ENCODE assay signal across 9 cellular contexts in the genomic region with DNA sequence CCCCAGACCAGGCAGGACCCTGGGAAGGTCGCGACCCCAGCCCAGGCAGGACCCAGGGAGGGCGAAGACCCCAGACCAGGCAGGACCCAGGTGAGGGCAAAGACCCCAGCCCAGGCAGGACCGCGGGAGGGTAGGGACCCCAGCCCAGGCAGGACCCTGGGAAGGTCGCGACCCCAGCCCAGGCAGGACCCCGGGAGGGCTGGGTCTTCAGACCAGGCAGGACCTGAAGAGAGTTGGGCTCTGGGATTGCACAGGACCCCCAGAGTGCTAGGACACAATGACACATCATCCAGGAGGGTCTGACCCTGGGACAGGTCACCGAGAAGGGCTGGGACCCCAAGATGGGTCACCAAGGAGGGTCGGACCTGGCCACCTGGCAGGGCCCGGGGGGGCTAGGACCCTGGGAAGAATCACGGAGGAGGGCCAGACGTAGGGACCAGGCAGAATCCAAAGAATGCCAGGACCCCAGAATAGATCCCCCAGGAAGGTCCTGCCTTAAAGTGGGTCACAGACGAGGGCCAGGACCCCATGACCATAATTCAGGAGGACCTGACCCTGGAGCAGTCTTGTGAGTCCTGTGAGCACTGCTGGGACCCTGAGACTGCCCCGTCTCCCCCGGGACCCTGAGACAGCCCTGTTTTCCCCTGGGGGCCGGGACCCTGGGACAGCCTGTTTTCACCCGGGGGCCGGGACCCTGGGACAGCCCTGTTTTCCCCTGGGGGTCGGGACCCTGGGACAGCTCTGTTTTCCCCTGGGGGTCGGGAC. TPM values are rescaled to one million over a fixed set of nuclear protein-coding genes. Genes with fewer than 3 reads are reported as not detected.
A peak's percentile ranks its signal among the peaks of the same experiment; 100 is the strongest.
DNase-seq lines count a peak whose midpoint lies in the region; ATAC-seq, FAIRE-seq and TF ChIP-seq lines count a peak whose summit lies in the region.
"Had no signal": no experiment of that assay in that cellular context is flagged by ENCODE, and none has a peak within 500 bp of the region (broad histone marks: within the 10 kb centered on the region; RNA-seq: fewer than 3 reads in every experiment).

No MANE protein-coding gene starts in this region.

- H3K27ac ChIP-seq in HEK293 (ENCODE audit: extremely low read depth, low read depth, low read length): no peak overlapping the region
- no peak overlapping the region for H3K27ac ChIP-seq in K562 (ENCODE audit: extremely low read depth, low read depth, low read length)
- H3K27ac ChIP-seq in kidney (ENCODE audit: low read depth in 2 of 2, low read length in 2 of 2): no peak overlapping the region
- no peak overlapping the region for H3K27ac ChIP-seq in stomach smooth muscle (ENCODE audit: low read length)

- 84% methylated on average over 12 of the region's 21 CpGs for WGBS in K562 (ENCODE audit: insufficient coverage, low coverage, missing lambda C conversion rate)

- no peaks in the 10 kb centered on the region for H3K27me3 ChIP-seq in K562 (ENCODE audit: control insufficient read depth in 2 of 2, insufficient read depth in 2 of 2, low read length in 2 of 2)
- H3K27me3 ChIP-seq in stomach smooth muscle (ENCODE audit: control insufficient read depth in 1 of 2, insufficient read depth in 2 of 2, low read length in 2 of 2): no peaks in the 10 kb centered on the region

- no peak for TF ChIP-seq POLR2A in K562 (conservative IDR thresholded peaks at IDR 0.05)

- H2AFZ ChIP-seq in K562 (ENCODE audit: low read depth, low read length): no peak overlapping the region

- H4K20me1 ChIP-seq in K562 (replicated peaks; ENCODE audit: control insufficient read depth, insufficient read depth, low read length): no peaks in the 10 kb centered on the region

- H3K9me3 ChIP-seq in HEK293 (ENCODE audit: control insufficient read depth, insufficient read depth, low read depth, low read length): no peaks in the 10 kb centered on the region
- H3K9me3 ChIP-seq in K562 (replicated peaks; ENCODE audit: control insufficient read depth, insufficient read depth, low read depth, low read length): no peaks in the 10 kb centered on the region
- H3K9me3 ChIP-seq in kidney (ENCODE audit: control insufficient read depth in 1 of 2, low read length in 2 of 2): no peaks in the 10 kb centered on the region
- no peaks in the 10 kb centered on the region for H3K9me3 ChIP-seq in stomach smooth muscle (ENCODE audit: control insufficient read depth in 2 of 2, low read length in 2 of 2)

- no peak for TF ChIP-seq RAD21 in K562 (CRISPR knock-in tag; conservative IDR thresholded peaks at IDR 0.05 in 1 of 2, IDR thresholded peaks at IDR 0.05 in 1 of 2)

- FAIRE-seq in K562 (lab: Jason Lieb, UNC): no peak
- FAIRE-seq in kidney (lab: Jason Lieb, UNC): no peak

- H3K79me2 ChIP-seq in K562 (ENCODE audit: control insufficient read depth, insufficient read depth, low read length): peaks cover 56% of the 10 kb centered on the region

- H3K4me2 ChIP-seq in K562 (ENCODE audit: insufficient read depth, low read length): no peak overlapping the region

- peaks cover 0 to 26% of the 10 kb centered on the region in 2 experiments; a peak in 1 of 3 replicates for H3K36me3 ChIP-seq in HEK293 (ENCODE audit: control insufficient read depth in 2 of 2, insufficient read depth in 1 of 2, low read length in 2 of 2)
- H3K36me3 ChIP-seq in K562 (ENCODE audit: control insufficient read depth, insufficient read depth, low read length): peaks cover 19% of the 10 kb centered on the region; the same call in 2 of the 3 replicates
- H3K36me3 ChIP-seq in kidney (ENCODE audit: control insufficient read depth in 1 of 2, insufficient read depth in 2 of 2, low read length in 2 of 2): no peaks in the 10 kb centered on the region
- H3K36me3 ChIP-seq in stomach smooth muscle (ENCODE audit: control insufficient read depth in 2 of 2, insufficient read depth in 2 of 2, low read length in 2 of 2): peaks cover 0 to 2% of the 10 kb centered on the region in 2 donors

- in situ Hi-C loops in K562 (cut with MboI): no loop called here

- H3K4me1 ChIP-seq in HEK293 (ENCODE audit: control insufficient read depth, insufficient read depth, low read length) (no peaks in the 10 kb centered on the region), K562 (replicated peaks in 1 of 2; ENCODE audit: control insufficient read depth in 2 of 2, insufficient read depth in 2 of 2, low read length in 2 of 2) (peaks cover 22 to 66% of the 10 kb centered on the region in 2 experiments; a peak in 4 of 5 replicates), kidney (ENCODE audit: control insufficient read depth in 1 of 2, insufficient read depth in 1 of 2, low read depth in 1 of 2, low read length in 2 of 2) (peaks cover 0 to 25% of the 10 kb centered on the region in 2 donors), stomach smooth muscle (ENCODE audit: control insufficient read depth, insufficient read depth, low read length) (peaks cover 26% of the 10 kb centered on the region)

- POLR2A ChIA-PET in HEK293 (lab: Yijun Ruan, JAX) (no interaction called here), K562 (lab: Yijun Ruan, JAX) (no interaction called here)

- H3K9me1 ChIP-seq in K562 (ENCODE audit: control insufficient read depth, insufficient read depth, low read length): peaks cover 4% of the 10 kb centered on the region

- intact Hi-C loops in K562 (cut with micrococcal nuclease): no loop called here
- intact Hi-C loops in kidney (cut with DNase I): no loop called here

- TF ChIP-seq CTCF in HEK293 (tag by site-specific recombination; IDR thresholded peaks at IDR 0.05) (no peak), K562 (IDR thresholded peaks at IDR 0.05 in 2 of 3, conservative IDR thresholded peaks at IDR 0.05 in 1 of 3; ENCODE audit: insufficient read depth in 2 of 3, low read depth in 1 of 3, low read length in 3 of 3) (no peak), kidney (IDR thresholded peaks at IDR 0.05; ENCODE audit: borderline replicate concordance, extremely low read depth, insufficient read depth) (no peak)

- H3K4me3 ChIP-seq in HEK293 (ENCODE audit: low read depth, low read length) (peak overlapping the region; percentile 29), K562 (no peak overlapping the region; the same call in 1 of the 2 replicates), kidney (ENCODE audit: low read length in 2 of 2) (peak overlapping the region; percentile 47 to 80), stomach smooth muscle (ENCODE audit: low read length in 2 of 2) (peak overlapping the region; percentile 67 to 72)

- H3K9ac ChIP-seq in K562 (ENCODE audit: insufficient read depth in 1 of 2, low read depth in 2 of 2, low read length in 2 of 2) (peak overlapping the region; percentile 77 to 98; a peak in 3 of 4 replicates), kidney (ENCODE audit: low read length in 2 of 2) (peak overlapping the region; percentile 29 to 78), stomach smooth muscle (ENCODE audit: low read length in 2 of 2) (peak overlapping the region; percentile 69 to 98)

- no TSS peak for BruUV-seq in K562 (replicated peaks; lab: Mats Ljungman, UMichigan)

- TF ChIP-seq EP300 in K562 (IDR thresholded peaks at IDR 0.05; ENCODE audit: low read length): no peak

- no peak for DNase-seq in K562 (ENCODE audit: extremely low read depth in 1 of 4, low spot score in 3 of 4)
- DNase-seq in kidney: no peak
- no peak for DNase-seq in retina
- no peak for DNase-seq in activated CD4-positive, CD25-positive, alpha-beta regulatory T cell (lab: John Stamatoyannopoulos, UW)
- no peak for DNase-seq in DMS79 treated with DMSO at 0.1 percent for 48 hours (lab: John Stamatoyannopoulos, UW)
- DNase-seq in NCI-H1105 (lab: John Stamatoyannopoulos, UW): no peak

- no peak for ATAC-seq in K562

- CTCF ChIA-PET in HEK293 (lab: Yijun Ruan, JAX): no interaction called here
- CTCF ChIA-PET in K562 (lab: Yijun Ruan, JAX; ENCODE audit: low intra/inter-chr PET ratio): no interaction called here

RNA-seq across cellular contexts. Expression of gene PCGF3, which starts 1.4 kb away (rescaled TPM):
- 122 and 175 TPM in 2 replicates for total RNA-seq in K562 (2011; cell fraction: chromatin; rRNA removed; ENCODE audit: low replicate concordance)
- 123 and 128 TPM in 2 replicates for total RNA-seq in K562 (2011; cell fraction: nucleolus; rRNA removed)
- total RNA-seq in K562 (2011; cell fraction: nucleoplasm; rRNA removed): 119 and 129 TPM in 2 replicates
- total RNA-seq in K562 (2014; rRNA removed): 31.3 and 39.9 TPM in 2 replicates
- 13.3 and 14.7 TPM in 2 replicates for total RNA-seq in K562 (2014; rRNA removed; fragmentation: Illumina TruSeq; extraction: Trizol)
- total RNA-seq in K562 (2015; rRNA removed; fragmentation: Illumina TruSeq; extraction: Trizol): 19.1 and 20.3 TPM in 2 replicates
- total RNA-seq in K562 (2021): 39.6 and 46.1 TPM in 2 replicates
- 37.2 and 42.2 TPM in 2 replicates for polyA plus RNA-seq in K562 (2011; rRNA removed)
- 35.7 and 39.0 TPM in 2 replicates for polyA plus RNA-seq in K562 (2011; cell fraction: cytosol; rRNA removed)
- polyA plus RNA-seq in K562 (2011; cell fraction: nucleus; rRNA removed): 197 and 242 TPM in 2 replicates
- 22.9 and 34.4 TPM in 2 replicates for polyA plus RNA-seq in K562 (2012)
- polyA plus RNA-seq in K562 (2014; fragmentation: Illumina TruSeq; extraction: Trizol): 18.9 and 20.4 TPM in 2 replicates
- polyA plus RNA-seq in K562 (2014; fragmentation: Nextera tagmentation; extraction: Ambion mirVana): 1 to 10 TPM; 2.6 to 4.3 TPM
- polyA plus RNA-seq in K562 (2014; rRNA removed): 40.1 and 40.2 TPM in 2 replicates
- polyA minus RNA-seq in K562 (2011; rRNA and poly(A)+ RNA removed): 25.9 and 30.6 TPM in 2 replicates
- polyA minus RNA-seq in K562 (2011; cell fraction: cytosol; rRNA and poly(A)+ RNA removed): 22.7 and 34.9 TPM in 2 replicates
- polyA minus RNA-seq in K562 (2011; cell fraction: nucleus; rRNA and poly(A)+ RNA removed): 74.0 and 79.4 TPM in 2 replicates
- 59.6 TPM for total RNA-seq in kidney
- 21.7 TPM for polyA plus RNA-seq in kidney (ENCODE audit: insufficient read depth, low read depth, low replicate concordance)

RNA-seq across cellular contexts. Expression of gene SLC49A3, which starts 18.1 kb away (rescaled TPM):
- not detected in 2 replicates for total RNA-seq in K562 (2011; cell fraction: chromatin; rRNA removed; ENCODE audit: low replicate concordance)
- total RNA-seq in K562 (2011; cell fraction: nucleolus; rRNA removed): 0.39 TPM in 1 of 2 replicates, not detected in the other
- total RNA-seq in K562 (2011; cell fraction: nucleoplasm; rRNA removed): 0.61 TPM in 1 of 2 replicates, not detected in the other
- not detected in 2 replicates for total RNA-seq in K562 (2014; rRNA removed)
- total RNA-seq in K562 (2014; rRNA removed; fragmentation: Illumina TruSeq; extraction: Trizol): not detected in 2 replicates
- not detected in 2 replicates for total RNA-seq in K562 (2015; rRNA removed; fragmentation: Illumina TruSeq; extraction: Trizol)
- total RNA-seq in K562 (2021): 0.24 and 0.29 TPM in 2 replicates
- polyA plus RNA-seq in K562 (2011; rRNA removed): not detected in 2 replicates
- polyA plus RNA-seq in K562 (2011; cell fraction: cytosol; rRNA removed): 0.03 and 0.22 TPM in 2 replicates
- 0.25 and 0.55 TPM in 2 replicates for polyA plus RNA-seq in K562 (2011; cell fraction: nucleus; rRNA removed)
- polyA plus RNA-seq in K562 (2012): 0.21 and 0.30 TPM in 2 replicates
- not detected in 2 replicates for polyA plus RNA-seq in K562 (2014; fragmentation: Illumina TruSeq; extraction: Trizol)
- polyA plus RNA-seq in K562 (2014; fragmentation: Nextera tagmentation; extraction: Ambion mirVana): not detected
- polyA plus RNA-seq in K562 (2014; rRNA removed): 0.18 and 0.41 TPM in 2 replicates
- not detected in 2 replicates for polyA minus RNA-seq in K562 (2011; rRNA and poly(A)+ RNA removed)
- not detected in 2 replicates for polyA minus RNA-seq in K562 (2011; cell fraction: cytosol; rRNA and poly(A)+ RNA removed)
- not detected in 2 replicates for polyA minus RNA-seq in K562 (2011; cell fraction: nucleus; rRNA and poly(A)+ RNA removed)
- total RNA-seq in kidney: 18.2 TPM
- 12.6 TPM for polyA plus RNA-seq in kidney (ENCODE audit: insufficient read depth, low read depth, low replicate concordance)
- total RNA-seq: M059J had no signal

RNA-seq across cellular contexts. Expression of gene MYL5, which starts 32.7 kb away (rescaled TPM):
- 13.3 and 32.0 TPM in 2 replicates for total RNA-seq in K562 (2011; cell fraction: chromatin; rRNA removed; ENCODE audit: low replicate concordance)
- total RNA-seq in K562 (2011; cell fraction: nucleolus; rRNA removed): 19.7 and 19.9 TPM in 2 replicates
- total RNA-seq in K562 (2011; cell fraction: nucleoplasm; rRNA removed): 9.6 and 13.4 TPM in 2 replicates
- total RNA-seq in K562 (2014; rRNA removed): 4.9 and 6.2 TPM in 2 replicates
- total RNA-seq in K562 (2014; rRNA removed; fragmentation: Illumina TruSeq; extraction: Trizol): 2.6 and 3.1 TPM in 2 replicates
- total RNA-seq in K562 (2015; rRNA removed; fragmentation: Illumina TruSeq; extraction: Trizol): 5.1 and 5.9 TPM in 2 replicates
- total RNA-seq in K562 (2021): 9.1 and 10.0 TPM in 2 replicates
- 3.8 and 4.1 TPM in 2 replicates for polyA plus RNA-seq in K562 (2011; rRNA removed)
- 2.8 TPM in 2 replicates for polyA plus RNA-seq in K562 (2011; cell fraction: cytosol; rRNA removed)
- polyA plus RNA-seq in K562 (2011; cell fraction: nucleus; rRNA removed): 18.2 and 29.5 TPM in 2 replicates
- polyA plus RNA-seq in K562 (2012): 9.3 and 13.7 TPM in 2 replicates
- 3.4 and 5.5 TPM in 2 replicates for polyA plus RNA-seq in K562 (2014; fragmentation: Illumina TruSeq; extraction: Trizol)
- polyA plus RNA-seq in K562 (2014; fragmentation: Nextera tagmentation; extraction: Ambion mirVana): 1 to 10 TPM; 1.4 TPM
- polyA plus RNA-seq in K562 (2014; rRNA removed): 6.0 and 6.9 TPM in 2 replicates
- 3.1 and 4.0 TPM in 2 replicates for polyA minus RNA-seq in K562 (2011; rRNA and poly(A)+ RNA removed)
- polyA minus RNA-seq in K562 (2011; cell fraction: cytosol; rRNA and poly(A)+ RNA removed): 0.76 and 1.5 TPM in 2 replicates
- 11.0 and 13.6 TPM in 2 replicates for polyA minus RNA-seq in K562 (2011; cell fraction: nucleus; rRNA and poly(A)+ RNA removed)
- total RNA-seq in kidney: 17.9 TPM
- polyA plus RNA-seq in kidney (ENCODE audit: insufficient read depth, low read depth, low replicate concordance): 29.6 TPM

RNA-seq across cellular contexts. Expression of gene ATP5ME, which starts 32.9 kb away (rescaled TPM):
- 72.8 and 88.6 TPM in 2 replicates for total RNA-seq in K562 (2011; cell fraction: chromatin; rRNA removed; ENCODE audit: low replicate concordance)
- 122 and 189 TPM in 2 replicates for total RNA-seq in K562 (2011; cell fraction: nucleolus; rRNA removed)
- total RNA-seq in K562 (2011; cell fraction: nucleoplasm; rRNA removed): 125 and 130 TPM in 2 replicates
- total RNA-seq in K562 (2014; rRNA removed): 746 and 978 TPM in 2 replicates
- total RNA-seq in K562 (2014; rRNA removed; fragmentation: Illumina TruSeq; extraction: Trizol): 839 and 887 TPM in 2 replicates
- 914 and 930 TPM in 2 replicates for total RNA-seq in K562 (2015; rRNA removed; fragmentation: Illumina TruSeq; extraction: Trizol)
- 509 and 535 TPM in 2 replicates for total RNA-seq in K562 (2021)
- polyA plus RNA-seq in K562 (2011; rRNA removed): 573 and 595 TPM in 2 replicates
- 589 and 678 TPM in 2 replicates for polyA plus RNA-seq in K562 (2011; cell fraction: cytosol; rRNA removed)
- polyA plus RNA-seq in K562 (2011; cell fraction: nucleus; rRNA removed): 222 and 265 TPM in 2 replicates
- 689 and 2,439 TPM in 2 replicates for polyA plus RNA-seq in K562 (2012)
- polyA plus RNA-seq in K562 (2014; fragmentation: Illumina TruSeq; extraction: Trizol): 632 and 822 TPM in 2 replicates
- polyA plus RNA-seq in K562 (2014; fragmentation: Nextera tagmentation; extraction: Ambion mirVana): 1,000 to 10,000 TPM; 2,400 to 2,480 TPM
- polyA plus RNA-seq in K562 (2014; rRNA removed): 987 and 1,053 TPM in 2 replicates
- 147 and 173 TPM in 2 replicates for polyA minus RNA-seq in K562 (2011; rRNA and poly(A)+ RNA removed)
- polyA minus RNA-seq in K562 (2011; cell fraction: cytosol; rRNA and poly(A)+ RNA removed): 96.7 and 103 TPM in 2 replicates
- 41.5 and 69.1 TPM in 2 replicates for polyA minus RNA-seq in K562 (2011; cell fraction: nucleus; rRNA and poly(A)+ RNA removed)
- 248 TPM for total RNA-seq in kidney
- 1,928 TPM for polyA plus RNA-seq in kidney (ENCODE audit: insufficient read depth, low read depth, low replicate concordance)

Comparison
In these comparisons a context has a peak if more than half of its experiments do, and no peak if none do; other contexts are left out.
1. RNA of gene SLC49A3, which starts 18.1 kb away (total RNA-seq): 18.2 TPM in kidney (single experiment); 0.24 to 0.61 TPM in K562; every median in the first group is over 10 times any median in the second.
2. Of the 44 proteins assayed by ChIP-seq in both K562 and HEK293: peak only in K562: ZBTB7A; only in HEK293: none; in both: none; in neither: 43.
3. Peak in every context shown above with its lines, with median percentiles within 50 percentile points of each other: H3K9ac ChIP-seq.